23 cellular contexts compared by ENCODE assay signal in genomic region chr17:8426094-8426720, GRCh38. TPM values are rescaled to one million over a fixed set of nuclear protein-coding genes. Genes with fewer than 3 reads are reported as not detected.
"Had no signal": no experiment of that assay in that cellular context is flagged by ENCODE, and none has a peak within 500 bp of the region (broad histone marks: within the 10 kb centered on the region; RNA-seq: fewer than 3 reads in every experiment).

No MANE protein-coding gene starts in this region.

- H3K36me3 ChIP-seq: upper lobe of left lung, WERI-Rb-1 had no signal

- H3K27ac ChIP-seq: body of pancreas, WERI-Rb-1 had no signal

- H3K4me1 Mint-ChIP-seq: activated CD8-positive, alpha-beta memory T cell treated with anti-CD3 and anti-CD28 coated beads, Interleukin-2, amount 10 ng/mL, durations not matched to agents 7 days and 5 days; central memory CD8-positive, alpha-beta T cell; immature natural killer cell; memory B cell; nephron had no signal

- H3K27ac Mint-ChIP-seq: activated CD8-positive, alpha-beta memory T cell treated with anti-CD3 and anti-CD28 coated beads, Interleukin-2, amount 10 ng/mL, durations not matched to agents 7 days and 5 days; activated naive CD8-positive, alpha-beta T cell; immature natural killer cell; memory B cell; nephron; progenitor cell of endocrine pancreas had no signal

- H3K9me3 Mint-ChIP-seq: central memory CD8-positive, alpha-beta T cell; immature natural killer cell; memory B cell; nephron had no signal

- ATAC-seq: activated CD8-positive, alpha-beta memory T cell treated with anti-CD3 and anti-CD28 coated beads, Interleukin-2, amount 10 ng/mL, durations not matched to agents 7 days and 5 days; body of pancreas; right cardiac atrium; stimulated activated naive CD8-positive, alpha-beta T cell treated with anti-CD3 and anti-CD28 coated beads, Interleukin-15, Interleukin-2, amounts not matched to agents 100 U/mL and 50 U/mL, for 24 hours had no signal

- H3K36me3 Mint-ChIP-seq: activated CD8-positive, alpha-beta memory T cell treated with anti-CD3 and anti-CD28 coated beads, Interleukin-2, amount 10 ng/mL, durations not matched to agents 7 days and 5 days; activated naive CD8-positive, alpha-beta T cell; immature natural killer cell had no signal

- H3K4me3 Mint-ChIP-seq: activated CD8-positive, alpha-beta memory T cell treated with anti-CD3 and anti-CD28 coated beads, Interleukin-2, amount 10 ng/mL, durations not matched to agents 7 days and 5 days; activated naive CD8-positive, alpha-beta T cell; central memory CD8-positive, alpha-beta T cell; immature natural killer cell; memory B cell; nephron had no signal

- H3K4me1 ChIP-seq: body of pancreas had no signal

- H3K4me3 ChIP-seq: body of pancreas, upper lobe of left lung had no signal

- H3K9me3 ChIP-seq: body of pancreas, upper lobe of left lung had no signal

- DNase-seq: activated CD4-positive, alpha-beta T cell treated with anti-CD3 and anti-CD28 coated beads, Interleukin-2, amount 50 U/mL, for 48 hours; activated CD8-positive, alpha-beta memory T cell treated with anti-CD3 and anti-CD28 coated beads, Interleukin-2, amount 10 ng/mL, durations not matched to agents 7 days and 5 days; activated effector memory CD4-positive, alpha-beta T cell treated with anti-CD3 and anti-CD28 coated beads, Interleukin-2, amount 50 U/mL, for 16 hours; activated T-cell treated with anti-CD3 and anti-CD28 coated beads, Interleukin-2, amount 50 U/mL, for 1 hour; amygdala; body of pancreas; cortex of kidney; effector CD4-positive, alpha-beta T cell; head of caudate nucleus; immature natural killer cell; right cardiac atrium; stimulated activated naive CD8-positive, alpha-beta T cell treated with anti-CD3 and anti-CD28 coated beads, Interleukin-15, Interleukin-2, amounts not matched to agents 100 U/mL and 50 U/mL, for 24 hours; T-helper 1 cell; upper lobe of left lung; WERI-Rb-1 had no signal

- H3K27me3 ChIP-seq: body of pancreas, upper lobe of left lung had no signal

RNA-seq across cellular contexts. Expression of gene RNF222, which starts 28.6 kb away (rescaled TPM):
- total RNA-seq: body of pancreas, frontal cortex, mucosa of gallbladder, omental fat pad, progenitor cell of endocrine pancreas, right cardiac atrium, upper lobe of left lung had no signal
- polyA plus RNA-seq: right cardiac atrium had no signal
